Comparison of ENCODE assay signal across 8 cellular contexts in genomic region chr6:30489081-30490030, GRCh38. TPM values are rescaled to one million over a fixed set of nuclear protein-coding genes. Genes with fewer than 3 reads are reported as not detected.
DNase-seq lines count a peak whose midpoint lies in the region; ATAC-seq and TF ChIP-seq lines count a peak whose summit lies in the region.

Gene HLA-E (plus strand): TSS chr6:30489509. CDS start chr6:30489532, 23 bp downstream.

- TF ChIP-seq CTCF in Peyer's patch (IDR thresholded peaks at IDR 0.05) = no peak

- H3K4me3 ChIP-seq in Peyer's patch = peak within 1 kb of the TSS; percentile 83 to 100 (median 98)

- peaks cover 18 to 29% (median 28%) of the 10 kb centered on the region in 3 donors for H3K4me1 Mint-ChIP-seq in IgD-negative memory B cell
- H3K4me1 Mint-ChIP-seq in activated T-helper 1 cell treated with anti-CD3 and anti-CD28 coated beads, Interleukin-12 subunit alpha, Interleukin-12 subunit beta, Interleukin-2, Interleukin-4 antibody, amounts not matched to agents 30 ng/mL and 10 ng/mL and 1 ng/mL, durations not matched to agents 14 hours and 24 hours and 36 hours (ENCODE audit: low read depth) = peaks cover 64% of the 10 kb centered on the region
- H3K4me1 Mint-ChIP-seq in naive B cell = peaks cover 49 to 62% (median 51%) of the 10 kb centered on the region in 3 donors
- H3K4me1 Mint-ChIP-seq in stimulated activated memory B cell treated with anti-CD40 and anti-IgM and Interleukin-4, amounts not matched to agents 10 μg/mL and 1 μg/mL and 100 μg/mL, for 72 hours = peaks cover 53% of the 10 kb centered on the region

- H3K36me3 ChIP-seq in Peyer's patch = peaks cover 0 to 43% (median 4%) of the 10 kb centered on the region in 3 donors

- H3K27me3 ChIP-seq in Peyer's patch = no peaks in the 10 kb centered on the region

- H3K9me3 Mint-ChIP-seq in IgD-negative memory B cell = peaks cover 0 to 2% (median 0%) of the 10 kb centered on the region in 3 donors
- H3K9me3 Mint-ChIP-seq in activated T-helper 1 cell treated with anti-CD3 and anti-CD28 coated beads, Interleukin-12 subunit alpha, Interleukin-12 subunit beta, Interleukin-2, Interleukin-4 antibody, amounts not matched to agents 30 ng/mL and 10 ng/mL and 1 ng/mL, durations not matched to agents 14 hours and 24 hours and 36 hours = no peaks in the 10 kb centered on the region
- no peaks in the 10 kb centered on the region for H3K9me3 Mint-ChIP-seq in naive B cell
- H3K9me3 Mint-ChIP-seq in stimulated activated memory B cell treated with anti-CD40 and anti-IgM and Interleukin-4, amounts not matched to agents 10 μg/mL and 1 μg/mL and 100 μg/mL, for 72 hours = no peaks in the 10 kb centered on the region

- intact Hi-C loops in activated T-helper 1 cell treated with anti-CD3 and anti-CD28 coated beads, Interleukin-12 subunit alpha, Interleukin-12 subunit beta, Interleukin-2, Interleukin-4 antibody, amounts not matched to agents 30 ng/mL and 10 ng/mL and 1 ng/mL, durations not matched to agents 14 hours and 24 hours and 36 hours (cut with micrococcal nuclease) = loop anchor here (1.0 kb wide), 9 partner anchors 9 to 228 kb away; partner anchors contain the start of genes ABCF1, GNL1, MDC1 and MRPS18B

- ATAC-seq in GM21528 (IDR thresholded peaks at IDR 0.05; ENCODE audit: low FRiP score, unreplicated experiment) (peak; percentile 84), naive B cell (ENCODE audit: low read depth in 2 of 2) (peak; percentile 84)
- peak; percentile 94 for ATAC-seq in stimulated activated memory B cell treated with anti-CD40 and anti-IgM and Interleukin-4, amounts not matched to agents 10 μg/mL and 1 μg/mL and 100 μg/mL, for 72 hours

- H3K9me3 ChIP-seq in Peyer's patch = no peaks in the 10 kb centered on the region

- peaks cover 0 to 33% (median 24%) of the 10 kb centered on the region in 4 donors for H3K4me1 ChIP-seq in Peyer's patch

- H3K27me3 Mint-ChIP-seq in IgD-negative memory B cell (no peaks in the 10 kb centered on the region), naive B cell (no peaks in the 10 kb centered on the region)
- peaks cover 3% of the 10 kb centered on the region for H3K27me3 Mint-ChIP-seq in activated T-helper 1 cell treated with anti-CD3 and anti-CD28 coated beads, Interleukin-12 subunit alpha, Interleukin-12 subunit beta, Interleukin-2, Interleukin-4 antibody, amounts not matched to agents 30 ng/mL and 10 ng/mL and 1 ng/mL, durations not matched to agents 14 hours and 24 hours and 36 hours (ENCODE audit: insufficient read depth)
- no peaks in the 10 kb centered on the region for H3K27me3 Mint-ChIP-seq in stimulated activated memory B cell treated with anti-CD40 and anti-IgM and Interleukin-4, amounts not matched to agents 10 μg/mL and 1 μg/mL and 100 μg/mL, for 72 hours

- H3K27ac ChIP-seq in Peyer's patch = peak within 1 kb of the TSS; percentile 97 to 100 (median 100)

- peak within 1 kb of the TSS; percentile 94 to 100 (median 99) for H3K4me3 Mint-ChIP-seq in IgD-negative memory B cell
- H3K4me3 Mint-ChIP-seq in activated T-helper 1 cell treated with anti-CD3 and anti-CD28 coated beads, Interleukin-12 subunit alpha, Interleukin-12 subunit beta, Interleukin-2, Interleukin-4 antibody, amounts not matched to agents 30 ng/mL and 10 ng/mL and 1 ng/mL, durations not matched to agents 14 hours and 24 hours and 36 hours = peak within 1 kb of the TSS; percentile 97
- H3K4me3 Mint-ChIP-seq in naive B cell = peak within 1 kb of the TSS; percentile 93 to 100 (median 98)
- peak within 1 kb of the TSS; percentile 99 for H3K4me3 Mint-ChIP-seq in stimulated activated memory B cell treated with anti-CD40 and anti-IgM and Interleukin-4, amounts not matched to agents 10 μg/mL and 1 μg/mL and 100 μg/mL, for 72 hours

- peak; percentile 99 for TF ChIP-seq POLR2A in Peyer's patch (IDR thresholded peaks at IDR 0.05)

- DNase-seq in DMS114 treated with DMSO at 0.1 percent for 48 hours (lab: John Stamatoyannopoulos, UW; ENCODE audit: unreplicated experiment) (peak; percentile 99), Peyer's patch (peak; percentile 83 to 98 (median 95)), fibroblast of gingiva (ENCODE audit: low read depth) (peak; percentile 99), naive B cell (peak; percentile 93)
- peak; percentile 91 for DNase-seq in activated T-helper 1 cell treated with anti-CD3 and anti-CD28 coated beads, Interleukin-12 subunit alpha, Interleukin-12 subunit beta, Interleukin-2, Interleukin-4 antibody, amounts not matched to agents 30 ng/mL and 10 ng/mL and 1 ng/mL, durations not matched to agents 14 hours and 24 hours and 36 hours (ENCODE audit: low spot score)

- H3K36me3 Mint-ChIP-seq in IgD-negative memory B cell (peaks cover 26% of the 10 kb centered on the region), naive B cell (peaks cover 16 to 38% of the 10 kb centered on the region in 2 donors)
- peaks cover 46% of the 10 kb centered on the region for H3K36me3 Mint-ChIP-seq in activated T-helper 1 cell treated with anti-CD3 and anti-CD28 coated beads, Interleukin-12 subunit alpha, Interleukin-12 subunit beta, Interleukin-2, Interleukin-4 antibody, amounts not matched to agents 30 ng/mL and 10 ng/mL and 1 ng/mL, durations not matched to agents 14 hours and 24 hours and 36 hours (ENCODE audit: low read depth)
- peaks cover 50% of the 10 kb centered on the region for H3K36me3 Mint-ChIP-seq in stimulated activated memory B cell treated with anti-CD40 and anti-IgM and Interleukin-4, amounts not matched to agents 10 μg/mL and 1 μg/mL and 100 μg/mL, for 72 hours

- peak within 1 kb of the TSS; percentile 96 to 100 (median 98) for H3K27ac Mint-ChIP-seq in IgD-negative memory B cell
- H3K27ac Mint-ChIP-seq in activated T-helper 1 cell treated with anti-CD3 and anti-CD28 coated beads, Interleukin-12 subunit alpha, Interleukin-12 subunit beta, Interleukin-2, Interleukin-4 antibody, amounts not matched to agents 30 ng/mL and 10 ng/mL and 1 ng/mL, durations not matched to agents 14 hours and 24 hours and 36 hours = peak within 1 kb of the TSS; percentile 99
- H3K27ac Mint-ChIP-seq in naive B cell = peak within 1 kb of the TSS; percentile 99 to 100 (median 99)
- H3K27ac Mint-ChIP-seq in stimulated activated memory B cell treated with anti-CD40 and anti-IgM and Interleukin-4, amounts not matched to agents 10 μg/mL and 1 μg/mL and 100 μg/mL, for 72 hours = peak within 1 kb of the TSS; percentile 99

RNA-seq across cellular contexts. Expression of gene HLA-E, which starts in this region (rescaled TPM):
- polyA plus RNA-seq in IgD-negative memory B cell = 2,343 TPM
- total RNA-seq in Peyer's patch = 100 to 1,000 TPM; 313 to 404 (median 383) TPM
- 476 and 483 TPM in 2 replicates for total RNA-seq in activated T-helper 1 cell treated with anti-CD3 and anti-CD28 coated beads, Interleukin-12 subunit alpha, Interleukin-12 subunit beta, Interleukin-2, Interleukin-4 antibody, amounts not matched to agents 30 ng/mL and 10 ng/mL and 1 ng/mL, durations not matched to agents 14 hours and 24 hours and 36 hours
- polyA plus RNA-seq in naive B cell (ENCODE audit: low read depth in 6 of 6) = 1,000 to 10,000 TPM; 2,024 to 3,192 (median 2,301) TPM

Comparison
In these comparisons a context has a peak if more than half of its experiments do, and no peak if none do; other contexts are left out.
1. Peak in every context shown above with its lines: DNase-seq, ATAC-seq, H3K4me3 ChIP-seq and H3K27ac ChIP-seq.